ENCODE assay signal across 1 cellular context in genomic region chr12:49088190-49088931, GRCh38.
TF ChIP-seq lines count a peak whose summit lies in the region.

No MANE protein-coding gene starts in this region.

TF ChIP-seq in HEK293, 187 proteins besides CTCF, POLR2A, EP300 and RAD21 (continued from another document):
- no peak for TF ChIP-seq ZNF677 (tag by site-specific recombination; IDR thresholded peaks at IDR 0.05)
- TF ChIP-seq INSM2 (tag by site-specific recombination; IDR thresholded peaks at IDR 0.05) = no peak
- peak; percentile 27; the same call in 1 of the 2 replicates for TF ChIP-seq ZBTB11 (tag by site-specific recombination; conservative IDR thresholded peaks at IDR 0.05; ENCODE audit: low read depth)
- TF ChIP-seq ZNF221 (tag by site-specific recombination; IDR thresholded peaks at IDR 0.05; ENCODE audit: borderline replicate concordance) = no peak
- no peak for TF ChIP-seq ATF2 (tag by site-specific recombination; IDR thresholded peaks at IDR 0.05; ENCODE audit: low read depth)
- TF ChIP-seq TRIM28 (IDR thresholded peaks at IDR 0.05; ENCODE audit: borderline replicate concordance, low read length) = peak; percentile 74; the same call in 1 of the 2 replicates
- no peak for TF ChIP-seq ZNF670 (tag by site-specific recombination; IDR thresholded peaks at IDR 0.05; ENCODE audit: low read depth)
- no peak for TF ChIP-seq ZNF112 (tag by site-specific recombination; IDR thresholded peaks at IDR 0.05)
- no peak for TF ChIP-seq ZNF449 (tag by site-specific recombination; IDR thresholded peaks at IDR 0.05)
- no peak for TF ChIP-seq OVOL3 (tag by site-specific recombination; IDR thresholded peaks at IDR 0.05)
- TF ChIP-seq ZNF473 (tag by site-specific recombination; IDR thresholded peaks at IDR 0.05) = no peak
- TF ChIP-seq ZNF555 (tag by site-specific recombination; conservative IDR thresholded peaks at IDR 0.05) = no peak
- no peak for TF ChIP-seq MEIS1 (CRISPR knock-in tag; IDR thresholded peaks at IDR 0.05; ENCODE audit: borderline replicate concordance)
- TF ChIP-seq ZNF514 (tag by site-specific recombination; IDR thresholded peaks at IDR 0.05) = no peak
- no peak for TF ChIP-seq ZNF18 (tag by site-specific recombination; IDR thresholded peaks at IDR 0.05)
- peak; percentile 73 for TF ChIP-seq ZNF10 (tag by site-specific recombination; IDR thresholded peaks at IDR 0.05)
- no peak for TF ChIP-seq ZNF324 (tag by site-specific recombination; IDR thresholded peaks at IDR 0.05)
- TF ChIP-seq ZNF132 (tag by site-specific recombination; IDR thresholded peaks at IDR 0.05; ENCODE audit: borderline replicate concordance) = no peak
- no peak for TF ChIP-seq ZFHX2 (tag by site-specific recombination; conservative IDR thresholded peaks at IDR 0.05)
- no peak for TF ChIP-seq ZNF530 (tag by site-specific recombination; IDR thresholded peaks at IDR 0.05; ENCODE audit: low read depth)
- no peak for TF ChIP-seq AEBP2 (tag by site-specific recombination; IDR thresholded peaks at IDR 0.05; ENCODE audit: borderline replicate concordance)
- TF ChIP-seq ZNF248 (tag by site-specific recombination; IDR thresholded peaks at IDR 0.05) = no peak
- TF ChIP-seq ZNF785 (tag by site-specific recombination; IDR thresholded peaks at IDR 0.05) = no peak
- TF ChIP-seq ZNF76 (tag by site-specific recombination; IDR thresholded peaks at IDR 0.05; ENCODE audit: borderline replicate concordance, low read depth) = no peak
- TF ChIP-seq ZNF626 (tag by site-specific recombination; IDR thresholded peaks at IDR 0.05) = no peak
- no peak for TF ChIP-seq ZNF521 (tag by site-specific recombination; IDR thresholded peaks at IDR 0.05)
- no peak for TF ChIP-seq ZNF843 (tag by site-specific recombination; IDR thresholded peaks at IDR 0.05)
- no peak for TF ChIP-seq ZNF544 (tag by site-specific recombination; IDR thresholded peaks at IDR 0.05)
- TF ChIP-seq SP3 (tag by site-specific recombination; IDR thresholded peaks at IDR 0.05) = peak; percentile 40; the same call in 1 of the 2 replicates
- TF ChIP-seq ZNF645 (tag by site-specific recombination; IDR thresholded peaks at IDR 0.05) = no peak
- 0 out of 2 replicates have a peak, but pooled peaks have one; percentile 32 for TF ChIP-seq ZNF398 (tag by site-specific recombination; IDR thresholded peaks at IDR 0.05)
- no peak for TF ChIP-seq ZNF48 (tag by site-specific recombination; IDR thresholded peaks at IDR 0.05)
- TF ChIP-seq ZNF777 (tag by site-specific recombination; IDR thresholded peaks at IDR 0.05; ENCODE audit: borderline replicate concordance) = no peak
- TF ChIP-seq SCRT1 (tag by site-specific recombination; IDR thresholded peaks at IDR 0.05; ENCODE audit: borderline replicate concordance) = no peak
- no peak for TF ChIP-seq ZBTB1 (tag by site-specific recombination; IDR thresholded peaks at IDR 0.05)
- no peak for TF ChIP-seq ZNF350 (tag by site-specific recombination; IDR thresholded peaks at IDR 0.05)
- TF ChIP-seq ZNF362 (tag by site-specific recombination; IDR thresholded peaks at IDR 0.05) = no peak
- no peak for TF ChIP-seq ZNF488 (tag by site-specific recombination; IDR thresholded peaks at IDR 0.05)
- peak; percentile 31; the same call in 1 of the 2 replicates for TF ChIP-seq KLF1 (tag by site-specific recombination; IDR thresholded peaks at IDR 0.05)
- TF ChIP-seq ZSCAN30 (tag by site-specific recombination; IDR thresholded peaks at IDR 0.05) = no peak
- TF ChIP-seq ZNF610 (tag by site-specific recombination; IDR thresholded peaks at IDR 0.05; ENCODE audit: borderline replicate concordance) = 0 out of 2 replicates have a peak, but pooled peaks have one; percentile 65
- no peak for TF ChIP-seq ZSCAN4 (tag by site-specific recombination; IDR thresholded peaks at IDR 0.05)
- no peak for TF ChIP-seq GLI2 (tag by site-specific recombination; IDR thresholded peaks at IDR 0.05; ENCODE audit: borderline replicate concordance, low read depth)
- TF ChIP-seq ZFP3 (tag by site-specific recombination; IDR thresholded peaks at IDR 0.05; ENCODE audit: low read depth) = no peak
